In the genomic region with DNA sequence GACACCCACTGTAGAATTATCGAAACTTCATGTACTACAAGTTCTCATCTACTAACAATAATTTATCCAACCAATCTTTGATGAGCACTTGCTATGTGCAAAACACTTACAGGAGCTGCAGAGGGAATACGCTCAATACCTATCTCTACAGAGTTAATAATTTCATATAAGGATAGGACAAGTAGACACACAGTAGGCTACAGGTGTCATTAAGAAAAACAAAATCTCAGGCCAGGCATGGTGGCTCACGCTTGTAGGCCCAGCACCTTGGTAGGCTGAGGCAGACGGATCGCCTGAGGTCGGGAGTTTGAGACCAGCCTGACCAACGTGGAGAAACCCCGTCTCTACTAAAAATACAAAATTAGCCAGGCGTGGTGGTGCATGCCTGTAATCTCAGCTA, we compare ENCODE assay signal across 17 cellular contexts.
DNase-seq lines count a peak whose midpoint lies in the region; ATAC-seq and TF ChIP-seq lines count a peak whose summit lies in the region.
"Had no signal": no experiment of that assay in that cellular context is flagged by ENCODE, and none has a peak within 500 bp of the region (broad histone marks: within the 10 kb centered on the region; RNA-seq: fewer than 3 reads in every experiment).

No MANE protein-coding gene starts in this region.

- no peak for TF ChIP-seq CTCF in type B pancreatic cell (conservative IDR thresholded peaks at IDR 0.05)
- TF ChIP-seq CTCF in left lung (IDR thresholded peaks at IDR 0.05): no peak
- no peak for TF ChIP-seq CTCF in GM10248 (IDR thresholded peaks at IDR 0.05; ENCODE audit: control extremely low read depth, extremely low read depth, low read depth, missing control alignments)

- H3K27ac Mint-ChIP-seq in T-helper 17 cell: peak overlapping the region; percentile 100
- peak overlapping the region; percentile 14 for H3K27ac Mint-ChIP-seq in type B pancreatic cell
- H3K27ac Mint-ChIP-seq: stimulated activated effector memory CD8-positive, alpha-beta T cell treated with anti-CD3 and anti-CD28 coated beads, Interleukin-12 subunit alpha, Interleukin-12 subunit beta, amount 100 ng/mL, for 72 hours had no signal

- no peaks in the 10 kb centered on the region for H3K9me3 Mint-ChIP-seq in type B pancreatic cell
- H3K9me3 Mint-ChIP-seq: natural killer cell; stimulated activated effector memory CD8-positive, alpha-beta T cell treated with anti-CD3 and anti-CD28 coated beads, Interleukin-12 subunit alpha, Interleukin-12 subunit beta, amount 100 ng/mL, for 72 hours had no signal

- no peak overlapping the region for H3K18ac ChIP-seq in mesenchymal stem cell (ENCODE audit: low read depth in 1 of 2, low read length in 2 of 2)

- H3K27me3 ChIP-seq in mesenchymal stem cell (ENCODE audit: control insufficient read depth in 1 of 2, insufficient read depth in 1 of 2, low read length in 2 of 2): no peaks in the 10 kb centered on the region
- H3K27me3 ChIP-seq in left lung: no peaks in the 10 kb centered on the region

- WGBS in mesenchymal stem cell: 93% methylated on average over 6 of the region's 9 CpGs

- no peak overlapping the region for H3K14ac ChIP-seq in mesenchymal stem cell (ENCODE audit: low read length in 2 of 2)

- no peak overlapping the region for H3K4me2 ChIP-seq in mesenchymal stem cell (ENCODE audit: low read length, poor library complexity, severe bottlenecking)

- no peak overlapping the region for H4K91ac ChIP-seq in mesenchymal stem cell (ENCODE audit: low read length)

- H3K23ac ChIP-seq in mesenchymal stem cell (ENCODE audit: low read length in 2 of 2): no peak overlapping the region

- no peak overlapping the region for H3K27ac ChIP-seq in mesenchymal stem cell (ENCODE audit: low read length, poor library complexity, severe bottlenecking)
- H3K27ac ChIP-seq in left lung: no peak overlapping the region
- H3K27ac ChIP-seq: WERI-Rb-1 had no signal

- no peak overlapping the region for H3K9ac ChIP-seq in mesenchymal stem cell (ENCODE audit: low read length)

- H2AK5ac ChIP-seq in mesenchymal stem cell (ENCODE audit: low read length, severe bottlenecking): no peak overlapping the region

- H3K79me1 ChIP-seq in mesenchymal stem cell (replicated peaks; ENCODE audit: low read length, poor library complexity, severe bottlenecking): peaks cover 29% of the 10 kb centered on the region

- ATAC-seq in T-helper 17 cell (no peak), left lung (no peak)
- ATAC-seq: natural killer cell; stimulated activated effector memory CD8-positive, alpha-beta T cell treated with anti-CD3 and anti-CD28 coated beads, Interleukin-12 subunit alpha, Interleukin-12 subunit beta, amount 100 ng/mL, for 72 hours had no signal

- no peak overlapping the region for H4K8ac ChIP-seq in mesenchymal stem cell (ENCODE audit: low read length)

- POLR2A ChIA-PET in GM10248 (lab: Yijun Ruan, JAX): no interaction called here

- CTCF ChIA-PET in GM10248 (lab: Yijun Ruan, JAX): no interaction called here

- DNase-seq in G401 (ENCODE audit: low spot score) (peak; percentile 8), T-helper 17 cell (no peak), mesenchymal stem cell (peak; percentile 1), type B pancreatic cell (ENCODE audit: extremely low spot score, unreplicated experiment) (no peak), NCI-H2029 treated with DMSO at 0.1 percent for 48 hours (lab: John Stamatoyannopoulos, UW) (no peak), left lung (no peak), GM10248 (ENCODE audit: extremely low spot score) (no peak)
- DNase-seq: activated CD4-positive, alpha-beta T cell treated with anti-CD3 and anti-CD28 coated beads, Interleukin-2, amount 50 U/mL, for 4 hours; activated gamma-delta T cell treated with Interleukin-2 at 50 U/mL for 16 hours; cortex of kidney; kidney glomerular epithelial cell; natural killer cell; NCI-H1436; NCI-H524; stimulated activated CD4-positive, alpha-beta T cell treated with anti-CD3 and anti-CD28 coated beads, Interleukin-1b, Interleukin-23, amount 100 ng/mL, for 48 hours; WERI-Rb-1 had no signal

- H2BK120ac ChIP-seq in mesenchymal stem cell (ENCODE audit: low read depth, low read length): no peak overlapping the region

- intact Hi-C loops in left lung (cut with DNase I): no loop called here

- H3K4me1 Mint-ChIP-seq in T-helper 17 cell (peaks cover 66% of the 10 kb centered on the region), type B pancreatic cell (ENCODE audit: unreplicated experiment) (peaks cover 40% of the 10 kb centered on the region)

- no peak overlapping the region for H2BK12ac ChIP-seq in mesenchymal stem cell (ENCODE audit: low read length in 2 of 2)

- H3K36me3 Mint-ChIP-seq in T-helper 17 cell (ENCODE audit: low read depth) (peaks cover 19% of the 10 kb centered on the region), type B pancreatic cell (peaks cover 15% of the 10 kb centered on the region)
- H3K36me3 Mint-ChIP-seq: natural killer cell had no signal

- no peak overlapping the region for H3K4me3 ChIP-seq in mesenchymal stem cell (ENCODE audit: insufficient read depth in 1 of 2, low read depth in 1 of 2, low read length in 2 of 2)
- no peak overlapping the region for H3K4me3 ChIP-seq in left lung

- H3K27me3 Mint-ChIP-seq in T-helper 17 cell (no peaks in the 10 kb centered on the region), type B pancreatic cell (peaks cover 3% of the 10 kb centered on the region)

- in situ Hi-C loops in G401 (cut with HindIII; ENCODE audit: low sequenced_read_pairs): no loop called here

- H2BK5ac ChIP-seq in mesenchymal stem cell (ENCODE audit: low read depth, low read length, poor library complexity, severe bottlenecking): no peak overlapping the region

- H3K4me1 ChIP-seq in mesenchymal stem cell (ENCODE audit: control insufficient read depth, insufficient read depth, low read depth, low read length) (peaks cover 4% of the 10 kb centered on the region), left lung (peaks cover 8 to 39% of the 10 kb centered on the region in 2 donors)

- H3K4me3 Mint-ChIP-seq in T-helper 17 cell (peak overlapping the region; percentile 15), type B pancreatic cell (peak overlapping the region; percentile 42)
- H3K4me3 Mint-ChIP-seq: natural killer cell had no signal

- no peak overlapping the region for H2AFZ ChIP-seq in mesenchymal stem cell (ENCODE audit: low read depth, low read length)

- no peak overlapping the region for H2BK15ac ChIP-seq in mesenchymal stem cell (ENCODE audit: low read depth, poor library complexity, severe bottlenecking)

- H3K4ac ChIP-seq in mesenchymal stem cell (ENCODE audit: low read depth in 1 of 2, low read length in 2 of 2): no peak overlapping the region

- peaks cover 2 to 14% of the 10 kb centered on the region in 2 experiments for H3K36me3 ChIP-seq in mesenchymal stem cell (ENCODE audit: control insufficient read depth in 1 of 2, insufficient read depth in 2 of 2, low read depth in 1 of 2, low read length in 2 of 2)
- H3K36me3 ChIP-seq in left lung: peaks cover 0 to 9% of the 10 kb centered on the region in 2 donors

- H3K9me3 ChIP-seq in T-helper 17 cell (ENCODE audit: control insufficient read depth, low read length, poor library complexity, severe bottlenecking) (no peaks in the 10 kb centered on the region), mesenchymal stem cell (ENCODE audit: control insufficient read depth, low read length) (no peaks in the 10 kb centered on the region), left lung (no peaks in the 10 kb centered on the region)

Comparison
In these comparisons a context has a peak if more than half of its experiments do, and no peak if none do; other contexts are left out.
1. DNase-seq: peak in G401 (single experiment) and mesenchymal stem cell (single experiment); none in T-helper 17 cell (0 of 3), type B pancreatic cell (single experiment), NCI-H2029 treated with DMSO at 0.1 percent for 48 hours (single experiment), left lung (0 of 2) and GM10248 (single experiment).